Comparison of ENCODE assay signal across 1 cellular context in the genomic region with DNA sequence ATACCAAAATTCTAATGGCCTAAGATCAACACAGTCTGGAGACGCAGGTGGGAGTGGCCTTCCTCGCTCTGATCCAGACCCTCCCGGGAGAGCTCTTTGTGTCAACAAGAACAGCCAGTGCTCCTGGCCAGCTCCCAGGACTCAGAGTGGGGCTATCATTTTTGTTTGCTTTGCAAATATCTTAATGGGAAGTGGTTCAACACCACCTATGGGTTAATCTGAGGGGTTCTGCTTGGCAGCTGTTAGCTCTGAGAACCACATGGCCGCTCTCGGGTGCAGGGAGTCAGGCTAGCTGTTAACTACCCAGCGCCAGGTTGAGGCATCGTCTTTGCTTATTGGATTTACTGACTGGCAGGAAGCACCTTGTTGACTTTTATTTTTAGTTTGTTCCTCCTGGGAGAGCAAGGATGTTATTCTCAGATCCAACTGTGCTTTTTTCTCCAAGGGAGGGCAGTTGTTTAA.
TF ChIP-seq lines count a peak whose summit lies in the region.

No MANE protein-coding gene starts in this region.

TF ChIP-seq in HepG2, 621 proteins besides CTCF, POLR2A, EP300 and RAD21 (continued from another document and continues in another):
- no peak for TF ChIP-seq ZNF562 (CRISPR knock-in tag; IDR thresholded peaks at IDR 0.05; ENCODE audit: borderline replicate concordance)
- TF ChIP-seq BRCA1 (CRISPR knock-in tag; IDR thresholded peaks at IDR 0.05) = 0 out of 2 replicates have a peak, but pooled peaks have one; percentile 56
- peak; percentile 42; the same call in 1 of the 2 replicates for TF ChIP-seq ZNF556 (CRISPR knock-in tag; IDR thresholded peaks at IDR 0.05; ENCODE audit: borderline replicate concordance)
- TF ChIP-seq FOXO1 (CRISPR knock-in tag; IDR thresholded peaks at IDR 0.05) = peak; percentile 50; the same call in 1 of the 2 replicates
- no peak for TF ChIP-seq RBFOX2 (IDR thresholded peaks at IDR 0.05; ENCODE audit: low read depth, low read length)
- TF ChIP-seq ZNF30 (CRISPR knock-in tag; IDR thresholded peaks at IDR 0.05) = no peak
- no peak; the same call in 1 of the 2 replicates for TF ChIP-seq NCOA1 (CRISPR knock-in tag; IDR thresholded peaks at IDR 0.05)
- TF ChIP-seq ZNF331 (CRISPR knock-in tag; IDR thresholded peaks at IDR 0.05) = peak; percentile 80; the same call in 1 of the 2 replicates
- peak; percentile 86 for TF ChIP-seq SALL1 (CRISPR knock-in tag; IDR thresholded peaks at IDR 0.05)
- TF ChIP-seq SMC3 (IDR thresholded peaks at IDR 0.05; ENCODE audit: low read length) = peak; percentile 24; the same call in 1 of the 2 replicates
- no peak for TF ChIP-seq KLF15 (CRISPR knock-in tag; IDR thresholded peaks at IDR 0.05; ENCODE audit: borderline replicate concordance)
- no peak for TF ChIP-seq SMARCC2 (IDR thresholded peaks at IDR 0.05)
- TF ChIP-seq ZBTB25 (CRISPR knock-in tag; IDR thresholded peaks at IDR 0.05) = no peak
- TF ChIP-seq ZFP37 (CRISPR knock-in tag; IDR thresholded peaks at IDR 0.05; ENCODE audit: borderline replicate concordance) = peak; percentile 32; the same call in 1 of the 2 replicates
- no peak for TF ChIP-seq ZKSCAN1 (IDR thresholded peaks at IDR 0.05; ENCODE audit: low read length)
- no peak for TF ChIP-seq IKZF4 (CRISPR knock-in tag; IDR thresholded peaks at IDR 0.05; ENCODE audit: borderline replicate concordance, low read depth, not compliant biosample characterization)
- no peak for TF ChIP-seq ZNF496 (CRISPR knock-in tag; IDR thresholded peaks at IDR 0.05; ENCODE audit: insufficient replicate concordance)
- TF ChIP-seq, protein P1, sequence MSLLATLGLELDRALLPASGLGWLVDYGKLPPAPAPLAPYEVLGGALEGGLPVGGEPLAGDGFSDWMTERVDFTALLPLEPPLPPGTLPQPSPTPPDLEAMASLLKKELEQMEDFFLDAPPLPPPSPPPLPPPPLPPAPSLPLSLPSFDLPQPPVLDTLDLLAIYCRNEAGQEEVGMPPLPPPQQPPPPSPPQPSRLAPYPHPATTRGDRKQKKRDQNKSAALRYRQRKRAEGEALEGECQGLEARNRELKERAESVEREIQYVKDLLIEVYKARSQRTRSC (CRISPR knock-in tag; IDR thresholded peaks at IDR 0.05; ENCODE audit: low read depth) = no peak
- no peak for TF ChIP-seq ZFP91 (CRISPR knock-in tag; IDR thresholded peaks at IDR 0.05; ENCODE audit: borderline replicate concordance)
- no peak for TF ChIP-seq BCLAF1 (IDR thresholded peaks at IDR 0.05)
- TF ChIP-seq, protein P2, sequence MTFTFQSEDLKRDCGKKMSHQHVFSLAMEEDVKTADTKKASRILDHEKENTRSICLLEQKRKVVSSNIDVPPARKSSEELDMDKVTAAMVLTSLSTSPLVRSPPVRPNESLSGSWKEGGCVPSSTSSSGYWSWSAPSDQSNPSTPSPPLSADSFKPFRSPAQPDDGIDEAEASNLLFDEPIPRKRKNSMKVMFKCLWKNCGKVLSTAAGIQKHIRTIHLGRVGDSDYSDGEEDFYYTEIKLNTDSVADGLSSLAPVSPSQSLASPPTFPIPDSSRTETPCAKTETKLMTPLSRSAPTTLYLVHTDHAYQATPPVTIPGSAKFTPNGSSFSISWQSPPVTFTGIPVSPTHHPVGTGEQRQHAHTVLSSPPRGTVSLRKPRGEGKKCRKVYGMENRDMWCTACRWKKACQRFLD (CRISPR knock-in tag; IDR thresholded peaks at IDR 0.05; ENCODE audit: borderline replicate concordance) = no peak
- no peak for TF ChIP-seq ZHX2 (IDR thresholded peaks at IDR 0.05; ENCODE audit: low read depth)
- no peak; the same call in 1 of the 2 replicates for TF ChIP-seq ZHX2 (CRISPR knock-in tag; IDR thresholded peaks at IDR 0.05; ENCODE audit: borderline replicate concordance)
- peak; percentile 72; the same call in 1 of the 2 replicates for TF ChIP-seq HMG20A (CRISPR knock-in tag; IDR thresholded peaks at IDR 0.05; ENCODE audit: borderline replicate concordance)
- peak; percentile 27; the same call in 1 of the 2 replicates for TF ChIP-seq THAP9 (CRISPR knock-in tag; IDR thresholded peaks at IDR 0.05; ENCODE audit: borderline replicate concordance)
- no peak for TF ChIP-seq KLF9 (CRISPR knock-in tag; IDR thresholded peaks at IDR 0.05; ENCODE audit: low read depth)
- TF ChIP-seq, protein P3, sequence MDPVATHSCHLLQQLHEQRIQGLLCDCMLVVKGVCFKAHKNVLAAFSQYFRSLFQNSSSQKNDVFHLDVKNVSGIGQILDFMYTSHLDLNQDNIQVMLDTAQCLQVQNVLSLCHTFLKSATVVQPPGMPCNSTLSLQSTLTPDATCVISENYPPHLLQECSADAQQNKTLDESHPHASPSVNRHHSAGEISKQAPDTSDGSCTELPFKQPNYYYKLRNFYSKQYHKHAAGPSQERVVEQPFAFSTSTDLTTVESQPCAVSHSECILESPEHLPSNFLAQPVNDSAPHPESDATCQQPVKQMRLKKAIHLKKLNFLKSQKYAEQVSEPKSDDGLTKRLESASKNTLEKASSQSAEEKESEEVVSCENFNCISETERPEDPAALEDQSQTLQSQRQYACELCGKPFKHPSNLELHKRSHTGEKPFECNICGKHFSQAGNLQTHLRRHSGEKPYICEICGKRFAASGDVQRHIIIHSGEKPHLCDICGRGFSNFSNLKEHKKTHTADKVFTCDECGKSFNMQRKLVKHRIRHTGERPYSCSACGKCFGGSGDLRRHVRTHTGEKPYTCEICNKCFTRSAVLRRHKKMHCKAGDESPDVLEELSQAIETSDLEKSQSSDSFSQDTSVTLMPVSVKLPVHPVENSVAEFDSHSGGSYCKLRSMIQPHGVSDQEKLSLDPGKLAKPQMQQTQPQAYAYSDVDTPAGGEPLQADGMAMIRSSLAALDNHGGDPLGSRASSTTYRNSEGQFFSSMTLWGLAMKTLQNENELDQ (CRISPR knock-in tag; IDR thresholded peaks at IDR 0.05; ENCODE audit: borderline replicate concordance) = no peak
- no peak for TF ChIP-seq ZNF24 (IDR thresholded peaks at IDR 0.05)
- no peak for TF ChIP-seq ZNF550 (CRISPR knock-in tag; IDR thresholded peaks at IDR 0.05; ENCODE audit: borderline replicate concordance)
- TF ChIP-seq MYC (CRISPR knock-in tag; IDR thresholded peaks at IDR 0.05; ENCODE audit: borderline replicate concordance) = peak; percentile 48; the same call in 1 of the 2 replicates
- peak in 1 of 2 experiments; percentile 41; a peak in 2 of 4 replicates for TF ChIP-seq HMGXB4 (CRISPR knock-in tag; IDR thresholded peaks at IDR 0.05; ENCODE audit: borderline replicate concordance in 1 of 2, low read depth in 1 of 2)
- TF ChIP-seq ZNF468 (CRISPR knock-in tag; IDR thresholded peaks at IDR 0.05) = no peak
